ENCODE assay signal across 13 cellular contexts in genomic region chr6:42025790-42026311, GRCh38. TPM values are rescaled to one million over a fixed set of nuclear protein-coding genes. Genes with fewer than 3 reads are reported as not detected.
DNase-seq lines count a peak whose midpoint lies in the region; ATAC-seq and TF ChIP-seq lines count a peak whose summit lies in the region.
"Had no signal": no experiment of that assay in that cellular context is flagged by ENCODE, and none has a peak within 500 bp of the region (broad histone marks: within the 10 kb centered on the region; RNA-seq: fewer than 3 reads in every experiment).

No MANE protein-coding gene starts in this region.

- no peaks in the 10 kb centered on the region for H4K20me1 ChIP-seq in OCI-LY7 (ENCODE audit: insufficient read depth, low read length)

- H2BK12ac ChIP-seq in neuronal stem cell (ENCODE audit: low read length), result no peak overlapping the region

- peaks cover 99% of the 10 kb centered on the region for H3K4me1 ChIP-seq in OCI-LY7 (ENCODE audit: insufficient read depth, low read length, poor library complexity, severe bottlenecking)
- peaks cover 24 to 82% of the 10 kb centered on the region in 2 donors for H3K4me1 ChIP-seq in left lung
- H3K4me1 ChIP-seq in neuronal stem cell (ENCODE audit: control insufficient read depth in 2 of 2, insufficient read depth in 1 of 2, low read depth in 1 of 2, low read length in 2 of 2), result peaks cover 0 to 2% of the 10 kb centered on the region in 2 donors

- H2AFZ ChIP-seq in OCI-LY7 (ENCODE audit: low read length), result no peak overlapping the region
- no peak overlapping the region for H2AFZ ChIP-seq in neuronal stem cell (ENCODE audit: low read length)

- H3K18ac ChIP-seq in neuronal stem cell (ENCODE audit: low read length), result no peak overlapping the region

- DNase-seq in CD4-positive, alpha-beta T cell, result no peak
- no peak for DNase-seq in OCI-LY7 (ENCODE audit: low spot score)
- DNase-seq in left lung, result no peak
- DNase-seq in stimulated activated CD4-positive, alpha-beta T cell treated with anti-CD3 and anti-CD28 coated beads, Interleukin-1b, Interleukin-23, amount 100 ng/mL, for 48 hours, result no peak
- DNase-seq in neuronal stem cell (ENCODE audit: low spot score), result no peak
- DNase-seq in MCF 10A (ENCODE audit: unreplicated experiment), result no peak
- DNase-seq: activated effector memory CD4-positive, alpha-beta T cell treated with anti-CD3 and anti-CD28 coated beads, Interleukin-2, amount 50 U/mL, for 16 hours; NCI-H1930; SIG-M5 had no signal

- CTCF ChIA-PET in CD4-positive, alpha-beta T cell (lab: Charles Lee), result interaction anchor here (0.9 to 1.7 kb wide), 3 partner anchors 18 to 218 kb away, joined by 3 to 7 read pairs (median 3); no protein-coding TSS in a partner anchor
- CTCF ChIA-PET in OCI-LY7 (lab: Charles Lee; ENCODE audit: unreplicated experiment), result interaction anchor here (0.6 to 1.5 kb wide), 3 partner anchors 14 to 90 kb away, joined by 3 to 7 read pairs (median 4); no protein-coding TSS in a partner anchor
- CTCF ChIA-PET in MCF 10A (lab: Yijun Ruan, JAX), result interaction anchor here (1.1 kb wide), 1 partner anchor 190 kb away, joined by 3 read pairs; no protein-coding TSS in a partner anchor

- no CpG with 5 or more reads among the region's 9 CpGs for WGBS in neuronal stem cell (ENCODE audit: extremely low coverage in 2 of 2, insufficient read length in 2 of 2, insufficient replicate concordance in 1 of 2), 2 donors

- no peak overlapping the region for H3K14ac ChIP-seq in neuronal stem cell (ENCODE audit: low read length)

- H3K23ac ChIP-seq in neuronal stem cell (ENCODE audit: low read depth, low read length, poor library complexity), result no peak overlapping the region

- no peak overlapping the region for H3K9ac ChIP-seq in neuronal stem cell (ENCODE audit: low read depth, low read length, poor library complexity)

- H3K4me3 ChIP-seq in OCI-LY7 (ENCODE audit: low read depth, low read length, poor library complexity, severe bottlenecking) (peak overlapping the region; percentile 23), left lung (no peak overlapping the region), neuronal stem cell (ENCODE audit: low read length in 2 of 2) (no peak overlapping the region)

- H3K9me3 ChIP-seq in CD4-positive, alpha-beta T cell (ENCODE audit: control insufficient read depth, low read length), result no peaks in the 10 kb centered on the region
- H3K9me3 ChIP-seq in OCI-LY7 (ENCODE audit: low read length), result no peaks in the 10 kb centered on the region
- no peaks in the 10 kb centered on the region for H3K9me3 ChIP-seq in left lung
- no peaks in the 10 kb centered on the region for H3K9me3 ChIP-seq in neuronal stem cell (replicated peaks in 1 of 2; ENCODE audit: control insufficient read depth in 2 of 2, insufficient read depth in 1 of 2, low read depth in 1 of 2, low read length in 2 of 2)

- H3K36me3 ChIP-seq in OCI-LY7 (ENCODE audit: insufficient read depth, low read length) (no peaks in the 10 kb centered on the region; the same call in 1 of the 2 replicates), left lung (no peaks in the 10 kb centered on the region), neuronal stem cell (replicated peaks in 1 of 2; ENCODE audit: control insufficient read depth in 2 of 2, insufficient read depth in 2 of 2, low read length in 2 of 2) (no peaks in the 10 kb centered on the region)

- BruUV-seq in OCI-LY7 (replicated peaks; lab: Mats Ljungman, UMichigan) (no TSS peak), MCF 10A (replicated peaks; lab: Mats Ljungman, UMichigan) (no TSS peak)

- peak overlapping the region; percentile 43 for H3K4me3 Mint-ChIP-seq in CD4-positive, alpha-beta T cell
- H3K4me3 Mint-ChIP-seq in MCF 10A (ENCODE audit: unreplicated experiment), result no peak overlapping the region
- H3K4me3 Mint-ChIP-seq: nephron had no signal

- H4K91ac ChIP-seq in neuronal stem cell (ENCODE audit: low read depth, low read length, poor library complexity), result no peak overlapping the region

- H3K4ac ChIP-seq in neuronal stem cell (ENCODE audit: low read length), result no peak overlapping the region

- H3K79me1 ChIP-seq in neuronal stem cell (ENCODE audit: low read depth, low read length), result no peaks in the 10 kb centered on the region

- no peaks in the 10 kb centered on the region for H3K27me3 Mint-ChIP-seq in CD4-positive, alpha-beta T cell
- no peaks in the 10 kb centered on the region for H3K27me3 Mint-ChIP-seq in MCF 10A (ENCODE audit: insufficient read depth, unreplicated experiment)

- no peak overlapping the region for H2BK120ac ChIP-seq in neuronal stem cell (ENCODE audit: low read depth, low read length)

- H3K9me3 Mint-ChIP-seq in CD4-positive, alpha-beta T cell, result no peaks in the 10 kb centered on the region
- H3K9me3 Mint-ChIP-seq in MCF 10A (ENCODE audit: unreplicated experiment), result no peaks in the 10 kb centered on the region
- H3K9me3 Mint-ChIP-seq: nephron had no signal

- ATAC-seq in CD4-positive, alpha-beta T cell (ENCODE audit: poor library complexity), result no peak
- ATAC-seq in GM21717 (IDR thresholded peaks at IDR 0.05; ENCODE audit: unreplicated experiment) (peak; percentile 11), left lung (no peak), GM21360 (IDR thresholded peaks at IDR 0.05; ENCODE audit: unreplicated experiment) (no peak)

- H3K27ac Mint-ChIP-seq in CD4-positive, alpha-beta T cell, result peak overlapping the region; percentile 94
- H3K27ac Mint-ChIP-seq in MCF 10A (ENCODE audit: low read depth, unreplicated experiment), result no peak overlapping the region

- no peaks in the 10 kb centered on the region for H3K9me2 ChIP-seq in OCI-LY7 (ENCODE audit: insufficient read depth, low read length)

- no peak for TF ChIP-seq CTCF in CD4-positive, alpha-beta T cell (IDR thresholded peaks at IDR 0.05)
- TF ChIP-seq CTCF in OCI-LY7 (conservative IDR thresholded peaks at IDR 0.05; ENCODE audit: low read length), result no peak
- no peak for TF ChIP-seq CTCF in left lung (IDR thresholded peaks at IDR 0.05)
- TF ChIP-seq CTCF in MCF 10A (IDR thresholded peaks at IDR 0.05; ENCODE audit: unreplicated experiment), result no peak

- no peak overlapping the region for H2AK5ac ChIP-seq in neuronal stem cell (ENCODE audit: low read depth, low read length)

- H3K4me1 Mint-ChIP-seq in CD4-positive, alpha-beta T cell (ENCODE audit: low read depth), result peaks cover 94% of the 10 kb centered on the region
- H3K4me1 Mint-ChIP-seq in MCF 10A (ENCODE audit: insufficient read depth, unreplicated experiment), result peaks cover 24% of the 10 kb centered on the region

- H4K8ac ChIP-seq in neuronal stem cell (ENCODE audit: low read depth, low read length), result no peak overlapping the region

- peaks cover 94% of the 10 kb centered on the region for H3K36me3 Mint-ChIP-seq in CD4-positive, alpha-beta T cell (ENCODE audit: low read depth)
- peaks cover 70% of the 10 kb centered on the region for H3K36me3 Mint-ChIP-seq in MCF 10A (ENCODE audit: insufficient read depth, unreplicated experiment)

- H3K27ac ChIP-seq in CD4-positive, alpha-beta T cell (ENCODE audit: low read depth, low read length), result peak overlapping the region; percentile 47
- H3K27ac ChIP-seq in OCI-LY7 (ENCODE audit: low read depth, low read length, poor library complexity, severe bottlenecking), result peak overlapping the region; percentile 98
- H3K27ac ChIP-seq in left lung, result peak overlapping the region; percentile 10 to 90
- H3K27ac ChIP-seq in neuronal stem cell (replicated peaks; ENCODE audit: low read length), result no peak overlapping the region
- H3K27ac ChIP-seq: VCaP had no signal

- no peak overlapping the region for H2BK15ac ChIP-seq in neuronal stem cell (ENCODE audit: low read length)

- POLR2A ChIA-PET in CD4-positive, alpha-beta T cell (lab: Charles Lee), result interaction anchor here (0.6 to 7.7 kb wide), 5 partner anchors 9 to 87 kb away, joined by 3 to 43 read pairs (median 6); no protein-coding TSS in a partner anchor
- POLR2A ChIA-PET in OCI-LY7 (lab: Charles Lee) (interaction anchor here (1.0 to 3.3 kb wide), 9 partner anchors 9 to 104 kb away, joined by 4 to 29 read pairs (median 6); partner anchors contain the start of genes BYSL, CCND3 and MED20), MCF 10A (lab: Yijun Ruan, JAX) (interaction anchor here (1.5 kb wide), 1 partner anchor 23 kb away, joined by 3 read pairs; no protein-coding TSS in a partner anchor)

- H3K4me2 ChIP-seq in OCI-LY7 (ENCODE audit: low read length) (peak overlapping the region; percentile 68), neuronal stem cell (ENCODE audit: insufficient read depth, low read length, poor library complexity, severe bottlenecking) (no peak overlapping the region)

- H2BK5ac ChIP-seq in neuronal stem cell (ENCODE audit: low read length), result no peak overlapping the region

- peaks cover 5% of the 10 kb centered on the region; the same call in 1 of the 2 replicates for H3K79me2 ChIP-seq in OCI-LY7 (ENCODE audit: insufficient read depth, low read depth, low read length)

- H3K27me3 ChIP-seq in CD4-positive, alpha-beta T cell (ENCODE audit: control insufficient read depth, insufficient read depth, low read length), result no peaks in the 10 kb centered on the region
- H3K27me3 ChIP-seq in left lung (no peaks in the 10 kb centered on the region), neuronal stem cell (ENCODE audit: control insufficient read depth in 3 of 3, insufficient read depth in 3 of 3, low read depth in 1 of 3, low read length in 3 of 3) (no peaks in the 10 kb centered on the region)

- intact Hi-C loops in CD4-positive, alpha-beta T cell (cut with DNase I, micrococcal nuclease), result loop anchor here in 1 of 2 experiments (5.0 kb wide), 1 partner anchor 49 kb away; no protein-coding TSS in a partner anchor
- intact Hi-C loops in OCI-LY7 (cut with micrococcal nuclease; ENCODE audit: unreplicated experiment), result loop anchor here (10.0 kb wide), 1 partner anchor 719 kb away; the partner anchor contains the start of gene TBCC
- intact Hi-C loops in left lung (cut with DNase I), result no loop called here
- intact Hi-C loops in MCF 10A (cut with micrococcal nuclease), result no loop called here

RNA-seq across cellular contexts. Expression of gene TAF8, which starts 24.5 kb away (rescaled TPM):
- total RNA-seq in CD4-positive, alpha-beta T cell, result 10 to 100 TPM; 30.1 to 34.7 TPM
- 33.2 and 35.1 TPM in 2 replicates for total RNA-seq in OCI-LY7 (2014; rRNA removed; shearing (Covaris generic))
- total RNA-seq in OCI-LY7 (2022), result 47.8 and 56.0 TPM in 2 replicates
- 10 to 100 TPM; 27.5 to 32.0 TPM for total RNA-seq in left lung
- 30.4 TPM for polyA plus RNA-seq in neuronal stem cell (2013, experiment 1 of 2)
- polyA plus RNA-seq in neuronal stem cell (2013, experiment 2 of 2), result 29.3 TPM
- total RNA-seq in MCF 10A (2022), result 23.8 and 25.8 TPM in 2 replicates
